9 cellular contexts compared by ENCODE assay signal in genomic region chr22:30386608-30386959, GRCh38. TPM values are rescaled to one million over a fixed set of nuclear protein-coding genes. Genes with fewer than 3 reads are reported as not detected.
A peak's percentile ranks its signal among the peaks of the same experiment; 100 is the strongest.
DNase-seq lines count a peak whose midpoint lies in the region; ATAC-seq and TF ChIP-seq lines count a peak whose summit lies in the region.
"Had no signal": no experiment of that assay in that cellular context is flagged by ENCODE, and none has a peak within 500 bp of the region (broad histone marks: within the 10 kb centered on the region; RNA-seq: fewer than 3 reads in every experiment).

No MANE protein-coding gene starts in this region.

- H3K9me3 ChIP-seq in BE2C: no peaks in the 10 kb centered on the region

- no peaks in the 10 kb centered on the region for H3K36me3 Mint-ChIP-seq in natural killer cell treated with Interleukin-12 subunit alpha and Interleukin-12 subunit beta and Interleukin-15 and Interleukin-18, amount 100 ng/mL, for 72 hours

- no peak for ATAC-seq in natural killer cell treated with Interleukin-12 subunit alpha and Interleukin-12 subunit beta and Interleukin-15 and Interleukin-18, amount 100 ng/mL, for 72 hours
- no peak for ATAC-seq in GM21786 (IDR thresholded peaks at IDR 0.05; ENCODE audit: unreplicated experiment)

- no peaks in the 10 kb centered on the region for H3K36me3 ChIP-seq in BE2C

- DNase-seq in BE2C: no peak
- no peak for DNase-seq in Jurkat, Clone E6-1 (ENCODE audit: low read depth, low spot score)
- DNase-seq in dorsolateral prefrontal cortex: no peak
- DNase-seq in natural killer cell treated with Interleukin-12 subunit alpha and Interleukin-12 subunit beta and Interleukin-15 and Interleukin-18, amount 100 ng/mL, for 72 hours (ENCODE audit: low spot score): no peak
- DNase-seq in activated gamma-delta T cell treated with Interleukin-2 at 50 U/mL for 16 hours: no peak
- DNase-seq in erythroblast (lab: John Stamatoyannopoulos, UW): no peak
- no peak for DNase-seq in dedifferentiated amniotic fluid mesenchymal stem cell (ENCODE audit: extremely low spot score)
- DNase-seq: SIG-M5 had no signal

- TF ChIP-seq CTCF in BE2C (IDR thresholded peaks at IDR 0.05; ENCODE audit: low read depth, low read length): no peak
- TF ChIP-seq CTCF in dorsolateral prefrontal cortex (IDR thresholded peaks at IDR 0.05 in 54 of 56, conservative IDR thresholded peaks at IDR 0.05 in 2 of 56; ENCODE audit: low read depth in 1 of 56, partially characterized antibody in 56 of 56): peak in 1 of 56 donors; percentile 7

- H3K27ac Mint-ChIP-seq in natural killer cell treated with Interleukin-12 subunit alpha and Interleukin-12 subunit beta and Interleukin-15 and Interleukin-18, amount 100 ng/mL, for 72 hours: peak overlapping the region in 1 of 2 donors; percentile 56

- H3K27me3 ChIP-seq in BE2C (no peaks in the 10 kb centered on the region), dorsolateral prefrontal cortex (no peaks in the 10 kb centered on the region)

- intact Hi-C loops in dorsolateral prefrontal cortex (cut with DNase I): loop anchor here (2.0 to 5.0 kb wide), 4 partner anchors 30 to 279 kb away; partner anchors contain the start of genes CCDC157 (in 1 of the 2), SF3A1 (in 1 of the 2) and TBC1D10A (in 1 of the 2)

- H3K9me3 Mint-ChIP-seq in natural killer cell treated with Interleukin-12 subunit alpha and Interleukin-12 subunit beta and Interleukin-15 and Interleukin-18, amount 100 ng/mL, for 72 hours: no peaks in the 10 kb centered on the region

- no peak for TF ChIP-seq POLR2A in erythroblast (IDR thresholded peaks at IDR 0.05; ENCODE audit: low read length)

- H3K4me3 Mint-ChIP-seq in natural killer cell treated with Interleukin-12 subunit alpha and Interleukin-12 subunit beta and Interleukin-15 and Interleukin-18, amount 100 ng/mL, for 72 hours: peak overlapping the region; percentile 52

- H3K4me1 Mint-ChIP-seq in natural killer cell treated with Interleukin-12 subunit alpha and Interleukin-12 subunit beta and Interleukin-15 and Interleukin-18, amount 100 ng/mL, for 72 hours (ENCODE audit: low read depth in 2 of 2): peaks cover 6 to 7% of the 10 kb centered on the region in 2 donors

- H3K27ac ChIP-seq in dorsolateral prefrontal cortex: peak overlapping the region in 37 of 59 donors; percentile 10 to 86 (median 61)

- H3K27me3 Mint-ChIP-seq in natural killer cell treated with Interleukin-12 subunit alpha and Interleukin-12 subunit beta and Interleukin-15 and Interleukin-18, amount 100 ng/mL, for 72 hours: peaks cover 0 to 4% of the 10 kb centered on the region in 2 donors

- H3K4me3 ChIP-seq in BE2C (ENCODE audit: low read depth, low read length) (peak overlapping the region; percentile 64), dorsolateral prefrontal cortex (peak overlapping the region; percentile 34 to 79 (median 66))
- peak overlapping the region; percentile 50 for H3K4me3 ChIP-seq in Jurkat, Clone E6-1 (ENCODE audit: low read length)

- H3K4me1 ChIP-seq in BE2C: peaks cover 4% of the 10 kb centered on the region

RNA-seq across cellular contexts. Expression of gene RNF215, which starts 0.6 kb away (rescaled TPM):
- 16.6 TPM for polyA plus RNA-seq in BE2C (2012; ENCODE audit: insufficient read depth, insufficient read length, low read depth)
- polyA plus RNA-seq in Jurkat, Clone E6-1 (2012; ENCODE audit: insufficient read depth, insufficient read length): 11.1 TPM
- total RNA-seq in dorsolateral prefrontal cortex: 10 to 100 TPM; 18.9 to 55.4 (median 34.4) TPM
- total RNA-seq in natural killer cell treated with Interleukin-12 subunit alpha and Interleukin-12 subunit beta and Interleukin-15 and Interleukin-18, amount 100 ng/mL, for 72 hours: 1 to 10 TPM; 5.2 to 7.4 TPM

RNA-seq across cellular contexts. Expression of gene SEC14L2, which starts 10.2 kb away (rescaled TPM):
- polyA plus RNA-seq in BE2C (2012; ENCODE audit: insufficient read depth, insufficient read length, low read depth): 1.6 TPM
- 7.3 TPM for polyA plus RNA-seq in Jurkat, Clone E6-1 (2012; ENCODE audit: insufficient read depth, insufficient read length)
- 100 to 1,000 TPM in 7 of 120 experiments, 10 to 100 TPM in 113; 48.9 to 142 (median 72.0) TPM for total RNA-seq in dorsolateral prefrontal cortex
- 1 to 10 TPM in 1 of 2 donors, under 1 TPM in 1; 0.40 to 1.3 TPM for total RNA-seq in natural killer cell treated with Interleukin-12 subunit alpha and Interleukin-12 subunit beta and Interleukin-15 and Interleukin-18, amount 100 ng/mL, for 72 hours

RNA-seq across cellular contexts. Expression of gene CCDC157, which starts 29.8 kb away (rescaled TPM):
- 3.4 TPM for polyA plus RNA-seq in BE2C (2012; ENCODE audit: insufficient read depth, insufficient read length, low read depth)
- polyA plus RNA-seq in Jurkat, Clone E6-1 (2012; ENCODE audit: insufficient read depth, insufficient read length): 2.6 TPM
- 10 to 100 TPM in 1 of 120 experiments, 1 to 10 TPM in 119; 1.9 to 13.1 (median 6.2) TPM for total RNA-seq in dorsolateral prefrontal cortex
- total RNA-seq in natural killer cell treated with Interleukin-12 subunit alpha and Interleukin-12 subunit beta and Interleukin-15 and Interleukin-18, amount 100 ng/mL, for 72 hours: 1 to 10 TPM; 3.3 to 6.8 TPM

RNA-seq across cellular contexts. Expression of gene SF3A1, which starts 29.9 kb away (rescaled TPM):
- polyA plus RNA-seq in BE2C (2012; ENCODE audit: insufficient read depth, insufficient read length, low read depth): 394 TPM
- polyA plus RNA-seq in Jurkat, Clone E6-1 (2012; ENCODE audit: insufficient read depth, insufficient read length): 198 TPM
- total RNA-seq in dorsolateral prefrontal cortex: 100 to 1,000 TPM; 120 to 195 (median 158) TPM
- total RNA-seq in natural killer cell treated with Interleukin-12 subunit alpha and Interleukin-12 subunit beta and Interleukin-15 and Interleukin-18, amount 100 ng/mL, for 72 hours: 100 to 1,000 TPM; 225 to 301 TPM

RNA-seq across cellular contexts. Expression of gene MTFP1, which starts 39.0 kb away (rescaled TPM):
- 112 TPM for polyA plus RNA-seq in BE2C (2012; ENCODE audit: insufficient read depth, insufficient read length, low read depth)
- 50.8 TPM for polyA plus RNA-seq in Jurkat, Clone E6-1 (2012; ENCODE audit: insufficient read depth, insufficient read length)
- 10 to 100 TPM in 3 of 120 experiments, 1 to 10 TPM in 117; 1.3 to 14.2 (median 4.0) TPM for total RNA-seq in dorsolateral prefrontal cortex
- 10 to 100 TPM; 58.7 to 67.4 TPM for total RNA-seq in natural killer cell treated with Interleukin-12 subunit alpha and Interleukin-12 subunit beta and Interleukin-15 and Interleukin-18, amount 100 ng/mL, for 72 hours

Comparison
In these comparisons a context has a peak if more than half of its experiments do, and no peak if none do; other contexts are left out.
1. RNA of gene SEC14L2, which starts 10.2 kb away (total RNA-seq): 48.9 to 142 TPM in dorsolateral prefrontal cortex; 0.40 to 1.3 TPM in natural killer cell treated with Interleukin-12 subunit alpha and Interleukin-12 subunit beta and Interleukin-15 and Interleukin-18, amount 100 ng/mL, for 72 hours; every median in the first group is over 10 times any median in the second.
2. Peak in every context shown above with its lines, with median percentiles within 50 percentile points of each other: H3K4me3 ChIP-seq.